ENCODE assay signal across 1 cellular context in the genomic region with DNA sequence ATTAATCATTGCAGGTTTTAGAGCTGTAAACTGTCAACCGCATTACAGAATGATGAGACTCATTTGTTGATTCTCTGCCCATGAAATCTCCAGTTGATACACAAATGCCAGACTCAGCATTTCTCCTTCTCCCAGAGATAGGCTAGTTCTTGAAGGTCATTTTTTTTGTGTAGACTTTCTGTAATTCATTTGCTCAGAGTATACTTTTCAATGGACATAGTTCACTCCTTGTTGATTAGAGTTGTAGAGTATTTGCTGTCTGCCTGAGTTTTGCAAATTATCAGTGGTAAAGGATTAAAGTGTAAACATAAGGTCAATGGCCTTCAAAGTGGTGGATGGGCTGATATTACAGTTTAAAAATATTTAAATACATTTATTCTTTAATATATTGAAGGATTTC.
TF ChIP-seq lines count a peak whose summit lies in the region.

No MANE protein-coding gene starts in this region.

TF ChIP-seq in HepG2, 621 proteins besides CTCF, POLR2A, EP300 and RAD21 (continued from another document and continues in another):
- TF ChIP-seq, protein P1, sequence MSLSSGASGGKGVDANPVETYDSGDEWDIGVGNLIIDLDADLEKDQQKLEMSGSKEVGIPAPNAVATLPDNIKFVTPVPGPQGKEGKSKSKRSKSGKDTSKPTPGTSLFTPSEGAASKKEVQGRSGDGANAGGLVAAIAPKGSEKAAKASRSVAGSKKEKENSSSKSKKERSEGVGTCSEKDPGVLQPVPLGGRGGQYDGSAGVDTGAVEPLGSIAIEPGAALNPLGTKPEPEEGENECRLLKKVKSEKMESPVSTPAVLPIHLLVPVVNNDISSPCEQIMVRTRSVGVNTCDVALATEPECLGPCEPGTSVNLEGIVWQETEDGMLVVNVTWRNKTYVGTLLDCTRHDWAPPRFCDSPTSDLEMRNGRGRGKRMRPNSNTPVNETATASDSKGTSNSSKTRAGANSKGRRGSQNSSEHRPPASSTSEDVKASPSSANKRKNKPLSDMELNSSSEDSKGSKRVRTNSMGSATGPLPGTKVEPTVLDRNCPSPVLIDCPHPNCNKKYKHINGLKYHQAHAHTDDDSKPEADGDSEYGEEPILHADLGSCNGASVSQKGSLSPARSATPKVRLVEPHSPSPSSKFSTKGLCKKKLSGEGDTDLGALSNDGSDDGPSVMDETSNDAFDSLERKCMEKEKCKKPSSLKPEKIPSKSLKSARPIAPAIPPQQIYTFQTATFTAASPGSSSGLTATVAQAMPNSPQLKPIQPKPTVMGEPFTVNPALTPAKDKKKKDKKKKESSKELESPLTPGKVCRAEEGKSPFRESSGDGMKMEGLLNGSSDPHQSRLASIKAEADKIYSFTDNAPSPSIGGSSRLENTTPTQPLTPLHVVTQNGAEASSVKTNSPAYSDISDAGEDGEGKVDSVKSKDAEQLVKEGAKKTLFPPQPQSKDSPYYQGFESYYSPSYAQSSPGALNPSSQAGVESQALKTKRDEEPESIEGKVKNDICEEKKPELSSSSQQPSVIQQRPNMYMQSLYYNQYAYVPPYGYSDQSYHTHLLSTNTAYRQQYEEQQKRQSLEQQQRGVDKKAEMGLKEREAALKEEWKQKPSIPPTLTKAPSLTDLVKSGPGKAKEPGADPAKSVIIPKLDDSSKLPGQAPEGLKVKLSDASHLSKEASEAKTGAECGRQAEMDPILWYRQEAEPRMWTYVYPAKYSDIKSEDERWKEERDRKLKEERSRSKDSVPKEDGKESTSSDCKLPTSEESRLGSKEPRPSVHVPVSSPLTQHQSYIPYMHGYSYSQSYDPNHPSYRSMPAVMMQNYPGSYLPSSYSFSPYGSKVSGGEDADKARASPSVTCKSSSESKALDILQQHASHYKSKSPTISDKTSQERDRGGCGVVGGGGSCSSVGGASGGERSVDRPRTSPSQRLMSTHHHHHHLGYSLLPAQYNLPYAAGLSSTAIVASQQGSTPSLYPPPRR (CRISPR knock-in tag; IDR thresholded peaks at IDR 0.05; ENCODE audit: borderline replicate concordance) = peak; percentile 84; the same call in 1 of the 2 replicates
- TF ChIP-seq KAT2B (IDR thresholded peaks at IDR 0.05; ENCODE audit: borderline replicate concordance, low read depth, low read length) = no peak
- no peak for TF ChIP-seq ZNF607 (CRISPR knock-in tag; IDR thresholded peaks at IDR 0.05; ENCODE audit: borderline replicate concordance)
- no peak for TF ChIP-seq ZNF343 (CRISPR knock-in tag; IDR thresholded peaks at IDR 0.05)
- peak; percentile 78; the same call in 1 of the 2 replicates for TF ChIP-seq HHEX (CRISPR knock-in tag; IDR thresholded peaks at IDR 0.05)
- no peak for TF ChIP-seq ZFP36 (IDR thresholded peaks at IDR 0.05; ENCODE audit: borderline replicate concordance, low read depth, low read length, partially characterized antibody)
- peak; percentile 76 for TF ChIP-seq RCOR2 (CRISPR knock-in tag; IDR thresholded peaks at IDR 0.05)
- TF ChIP-seq ZNF234 (CRISPR knock-in tag; conservative IDR thresholded peaks at IDR 0.05) = no peak
- TF ChIP-seq ZNF615 (CRISPR knock-in tag; IDR thresholded peaks at IDR 0.05; ENCODE audit: borderline replicate concordance) = no peak
- no peak for TF ChIP-seq ZFY (CRISPR knock-in tag; IDR thresholded peaks at IDR 0.05)
- TF ChIP-seq, protein P2, sequence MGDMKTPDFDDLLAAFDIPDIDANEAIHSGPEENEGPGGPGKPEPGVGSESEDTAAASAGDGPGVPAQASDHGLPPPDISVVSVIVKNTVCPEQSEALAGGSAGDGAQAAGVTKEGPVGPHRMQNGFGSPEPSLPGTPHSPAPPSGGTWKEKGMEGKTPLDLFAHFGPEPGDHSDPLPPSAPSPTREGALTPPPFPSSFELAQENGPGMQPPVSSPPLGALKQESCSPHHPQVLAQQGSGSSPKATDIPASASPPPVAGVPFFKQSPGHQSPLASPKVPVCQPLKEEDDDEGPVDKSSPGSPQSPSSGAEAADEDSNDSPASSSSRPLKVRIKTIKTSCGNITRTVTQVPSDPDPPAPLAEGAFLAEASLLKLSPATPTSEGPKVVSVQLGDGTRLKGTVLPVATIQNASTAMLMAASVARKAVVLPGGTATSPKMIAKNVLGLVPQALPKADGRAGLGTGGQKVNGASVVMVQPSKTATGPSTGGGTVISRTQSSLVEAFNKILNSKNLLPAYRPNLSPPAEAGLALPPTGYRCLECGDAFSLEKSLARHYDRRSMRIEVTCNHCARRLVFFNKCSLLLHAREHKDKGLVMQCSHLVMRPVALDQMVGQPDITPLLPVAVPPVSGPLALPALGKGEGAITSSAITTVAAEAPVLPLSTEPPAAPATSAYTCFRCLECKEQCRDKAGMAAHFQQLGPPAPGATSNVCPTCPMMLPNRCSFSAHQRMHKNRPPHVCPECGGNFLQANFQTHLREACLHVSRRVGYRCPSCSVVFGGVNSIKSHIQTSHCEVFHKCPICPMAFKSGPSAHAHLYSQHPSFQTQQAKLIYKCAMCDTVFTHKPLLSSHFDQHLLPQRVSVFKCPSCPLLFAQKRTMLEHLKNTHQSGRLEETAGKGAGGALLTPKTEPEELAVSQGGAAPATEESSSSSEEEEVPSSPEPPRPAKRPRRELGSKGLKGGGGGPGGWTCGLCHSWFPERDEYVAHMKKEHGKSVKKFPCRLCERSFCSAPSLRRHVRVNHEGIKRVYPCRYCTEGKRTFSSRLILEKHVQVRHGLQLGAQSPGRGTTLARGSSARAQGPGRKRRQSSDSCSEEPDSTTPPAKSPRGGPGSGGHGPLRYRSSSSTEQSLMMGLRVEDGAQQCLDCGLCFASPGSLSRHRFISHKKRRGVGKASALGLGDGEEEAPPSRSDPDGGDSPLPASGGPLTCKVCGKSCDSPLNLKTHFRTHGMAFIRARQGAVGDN (CRISPR knock-in tag; IDR thresholded peaks at IDR 0.05) = no peak
- TF ChIP-seq IRF1 (CRISPR knock-in tag; IDR thresholded peaks at IDR 0.05; ENCODE audit: low read depth) = no peak
- TF ChIP-seq NFKB2 (CRISPR knock-in tag; IDR thresholded peaks at IDR 0.05; ENCODE audit: borderline replicate concordance) = no peak
- TF ChIP-seq, protein P3, sequence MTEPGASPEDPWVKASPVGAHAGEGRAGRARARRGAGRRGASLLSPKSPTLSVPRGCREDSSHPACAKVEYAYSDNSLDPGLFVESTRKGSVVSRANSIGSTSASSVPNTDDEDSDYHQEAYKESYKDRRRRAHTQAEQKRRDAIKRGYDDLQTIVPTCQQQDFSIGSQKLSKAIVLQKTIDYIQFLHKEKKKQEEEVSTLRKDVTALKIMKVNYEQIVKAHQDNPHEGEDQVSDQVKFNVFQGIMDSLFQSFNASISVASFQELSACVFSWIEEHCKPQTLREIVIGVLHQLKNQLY (CRISPR knock-in tag; IDR thresholded peaks at IDR 0.05) = peak; percentile 21; the same call in 1 of the 2 replicates
- TF ChIP-seq ZNF33A (CRISPR knock-in tag; IDR thresholded peaks at IDR 0.05; ENCODE audit: borderline replicate concordance) = no peak
- TF ChIP-seq, protein P4, sequence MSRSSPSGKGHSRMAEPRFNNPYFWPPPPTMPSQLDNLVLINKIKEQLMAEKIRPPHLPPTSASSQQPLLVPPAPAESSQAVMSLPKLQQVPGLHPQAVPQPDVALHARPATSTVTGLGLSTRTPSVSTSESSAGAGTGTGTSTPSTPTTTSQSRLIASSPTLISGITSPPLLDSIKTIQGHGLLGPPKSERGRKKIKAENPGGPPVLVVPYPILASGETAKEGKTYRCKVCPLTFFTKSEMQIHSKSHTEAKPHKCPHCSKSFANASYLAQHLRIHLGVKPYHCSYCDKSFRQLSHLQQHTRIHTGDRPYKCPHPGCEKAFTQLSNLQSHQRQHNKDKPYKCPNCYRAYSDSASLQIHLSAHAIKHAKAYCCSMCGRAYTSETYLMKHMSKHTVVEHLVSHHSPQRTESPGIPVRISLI (CRISPR knock-in tag; IDR thresholded peaks at IDR 0.05; ENCODE audit: borderline replicate concordance) = peak; percentile 87
- no peak for TF ChIP-seq ZNF619 (CRISPR knock-in tag; IDR thresholded peaks at IDR 0.05)
- TF ChIP-seq, protein P5, sequence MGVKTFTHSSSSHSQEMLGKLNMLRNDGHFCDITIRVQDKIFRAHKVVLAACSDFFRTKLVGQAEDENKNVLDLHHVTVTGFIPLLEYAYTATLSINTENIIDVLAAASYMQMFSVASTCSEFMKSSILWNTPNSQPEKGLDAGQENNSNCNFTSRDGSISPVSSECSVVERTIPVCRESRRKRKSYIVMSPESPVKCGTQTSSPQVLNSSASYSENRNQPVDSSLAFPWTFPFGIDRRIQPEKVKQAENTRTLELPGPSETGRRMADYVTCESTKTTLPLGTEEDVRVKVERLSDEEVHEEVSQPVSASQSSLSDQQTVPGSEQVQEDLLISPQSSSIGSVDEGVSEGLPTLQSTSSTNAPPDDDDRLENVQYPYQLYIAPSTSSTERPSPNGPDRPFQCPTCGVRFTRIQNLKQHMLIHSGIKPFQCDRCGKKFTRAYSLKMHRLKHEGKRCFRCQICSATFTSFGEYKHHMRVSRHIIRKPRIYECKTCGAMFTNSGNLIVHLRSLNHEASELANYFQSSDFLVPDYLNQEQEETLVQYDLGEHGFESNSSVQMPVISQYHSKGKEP (CRISPR knock-in tag; IDR thresholded peaks at IDR 0.05) = no peak
- TF ChIP-seq E2F5 (CRISPR knock-in tag; conservative IDR thresholded peaks at IDR 0.05) = no peak
- no peak for TF ChIP-seq HNRNPH1 (optimal IDR thresholded peaks at IDR 0.05; ENCODE audit: low read depth, low read length)
- no peak for TF ChIP-seq HMG20B (CRISPR knock-in tag; conservative IDR thresholded peaks at IDR 0.05)
- no peak for TF ChIP-seq ZNF501 (CRISPR knock-in tag; IDR thresholded peaks at IDR 0.05)
- TF ChIP-seq, protein P6, sequence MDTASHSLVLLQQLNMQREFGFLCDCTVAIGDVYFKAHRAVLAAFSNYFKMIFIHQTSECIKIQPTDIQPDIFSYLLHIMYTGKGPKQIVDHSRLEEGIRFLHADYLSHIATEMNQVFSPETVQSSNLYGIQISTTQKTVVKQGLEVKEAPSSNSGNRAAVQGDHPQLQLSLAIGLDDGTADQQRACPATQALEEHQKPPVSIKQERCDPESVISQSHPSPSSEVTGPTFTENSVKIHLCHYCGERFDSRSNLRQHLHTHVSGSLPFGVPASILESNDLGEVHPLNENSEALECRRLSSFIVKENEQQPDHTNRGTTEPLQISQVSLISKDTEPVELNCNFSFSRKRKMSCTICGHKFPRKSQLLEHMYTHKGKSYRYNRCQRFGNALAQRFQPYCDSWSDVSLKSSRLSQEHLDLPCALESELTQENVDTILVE (CRISPR knock-in tag; IDR thresholded peaks at IDR 0.05) = no peak
- TF ChIP-seq ATF1 (CRISPR knock-in tag; IDR thresholded peaks at IDR 0.05) = peak; percentile 67; the same call in 1 of the 2 replicates
- peak; percentile 90 for TF ChIP-seq FOXA3 (CRISPR knock-in tag; IDR thresholded peaks at IDR 0.05)
- TF ChIP-seq PLRG1 (conservative IDR thresholded peaks at IDR 0.05) = no peak
- no peak for TF ChIP-seq KLF9 (CRISPR knock-in tag; IDR thresholded peaks at IDR 0.05; ENCODE audit: low read depth)
- TF ChIP-seq ZNF550 (CRISPR knock-in tag; IDR thresholded peaks at IDR 0.05; ENCODE audit: borderline replicate concordance) = no peak
- TF ChIP-seq CHCHD3 (CRISPR knock-in tag; IDR thresholded peaks at IDR 0.05) = no peak
- TF ChIP-seq, protein P7, sequence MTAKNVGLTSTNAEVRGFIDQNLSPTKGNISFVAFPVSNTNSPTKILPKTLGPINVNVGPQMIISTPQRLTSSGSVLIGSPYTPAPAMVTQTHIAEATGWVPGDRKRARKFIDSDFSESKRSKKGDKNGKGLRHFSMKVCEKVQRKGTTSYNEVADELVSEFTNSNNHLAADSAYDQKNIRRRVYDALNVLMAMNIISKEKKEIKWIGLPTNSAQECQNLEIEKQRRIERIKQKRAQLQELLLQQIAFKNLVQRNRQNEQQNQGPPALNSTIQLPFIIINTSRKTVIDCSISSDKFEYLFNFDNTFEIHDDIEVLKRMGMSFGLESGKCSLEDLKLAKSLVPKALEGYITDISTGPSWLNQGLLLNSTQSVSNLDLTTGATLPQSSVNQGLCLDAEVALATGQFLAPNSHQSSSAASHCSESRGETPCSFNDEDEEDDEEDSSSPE (CRISPR knock-in tag; IDR thresholded peaks at IDR 0.05) = no peak
- no peak for TF ChIP-seq ZNF441 (CRISPR knock-in tag; IDR thresholded peaks at IDR 0.05; ENCODE audit: borderline replicate concordance)
- no peak for TF ChIP-seq RELA (CRISPR knock-in tag; IDR thresholded peaks at IDR 0.05)
- TF ChIP-seq, protein P8, sequence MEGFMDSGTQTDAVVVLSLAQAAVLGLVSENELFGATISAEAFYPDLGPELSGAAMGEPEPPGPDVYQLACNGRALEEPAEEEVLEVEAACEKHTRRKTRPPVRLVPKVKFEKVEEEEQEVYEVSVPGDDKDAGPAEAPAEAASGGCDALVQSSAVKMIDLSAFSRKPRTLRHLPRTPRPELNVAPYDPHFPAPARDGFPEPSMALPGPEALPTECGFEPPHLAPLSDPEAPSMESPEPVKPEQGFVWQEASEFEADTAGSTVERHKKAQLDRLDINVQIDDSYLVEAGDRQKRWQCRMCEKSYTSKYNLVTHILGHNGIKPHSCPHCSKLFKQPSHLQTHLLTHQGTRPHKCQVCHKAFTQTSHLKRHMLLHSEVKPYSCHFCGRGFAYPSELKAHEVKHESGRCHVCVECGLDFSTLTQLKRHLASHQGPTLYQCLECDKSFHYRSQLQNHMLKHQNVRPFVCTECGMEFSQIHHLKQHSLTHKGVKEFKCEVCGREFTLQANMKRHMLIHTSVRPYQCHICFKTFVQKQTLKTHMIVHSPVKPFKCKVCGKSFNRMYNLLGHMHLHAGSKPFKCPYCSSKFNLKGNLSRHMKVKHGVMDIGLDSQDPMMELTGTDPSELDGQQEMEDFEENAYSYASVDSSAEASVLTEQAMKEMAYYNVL (CRISPR knock-in tag; IDR thresholded peaks at IDR 0.05; ENCODE audit: borderline replicate concordance) = no peak
- TF ChIP-seq ZNF503 (CRISPR knock-in tag; IDR thresholded peaks at IDR 0.05) = peak; percentile 73
- peak; percentile 73; the same call in 1 of the 2 replicates for TF ChIP-seq FOXO1 (CRISPR knock-in tag; IDR thresholded peaks at IDR 0.05)
- no peak for TF ChIP-seq XRCC5 (optimal IDR thresholded peaks at IDR 0.05; ENCODE audit: low read length)
- no peak for TF ChIP-seq ELF4 (CRISPR knock-in tag; IDR thresholded peaks at IDR 0.05; ENCODE audit: borderline replicate concordance)
